Comparison of ENCODE assay signal across 19 cellular contexts in the genomic region with DNA sequence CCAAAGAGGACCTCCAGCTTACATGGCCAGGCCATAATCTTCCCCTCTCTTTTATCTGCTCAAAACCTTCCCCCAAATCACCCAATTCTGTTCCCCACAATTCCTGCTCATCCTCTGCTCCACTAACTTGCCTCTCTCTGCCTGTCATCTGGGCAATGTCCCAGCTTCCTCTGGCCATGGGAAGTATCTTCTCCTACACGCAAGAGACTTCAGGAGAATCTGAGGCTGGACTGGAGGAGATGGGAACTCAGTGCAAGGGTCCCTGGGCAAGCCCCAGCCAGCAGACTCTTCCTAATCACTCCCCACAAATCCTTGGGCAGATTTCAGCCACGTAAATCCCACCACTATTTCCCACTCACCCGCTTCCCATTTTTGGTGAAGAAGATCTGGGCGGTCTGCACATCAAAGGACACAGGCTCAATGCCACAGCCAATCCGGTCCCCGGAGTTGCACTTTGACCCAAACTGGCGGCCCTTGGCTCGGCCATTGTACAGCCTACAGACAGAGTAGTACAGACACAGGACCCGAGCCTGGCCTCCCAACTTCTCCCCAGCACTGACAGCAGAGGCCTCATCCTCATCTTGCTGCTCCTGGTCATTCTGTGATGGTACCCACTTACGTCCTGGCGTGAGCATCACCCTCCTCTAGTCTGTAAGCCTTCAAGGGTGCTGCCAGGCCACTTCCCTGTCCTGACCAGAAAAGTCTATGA. TPM values are rescaled to one million over a fixed set of nuclear protein-coding genes. Genes with fewer than 3 reads are reported as not detected.
DNase-seq lines count a peak whose midpoint lies in the region; ATAC-seq and TF ChIP-seq lines count a peak whose summit lies in the region.
"Had no signal": no experiment of that assay in that cellular context is flagged by ENCODE, and none has a peak within 500 bp of the region (broad histone marks: within the 10 kb centered on the region; RNA-seq: fewer than 3 reads in every experiment).

No MANE protein-coding gene starts in this region.

- H3K27me3 ChIP-seq in stomach smooth muscle (ENCODE audit: control insufficient read depth in 1 of 2, insufficient read depth in 2 of 2, low read length in 2 of 2) = no peaks in the 10 kb centered on the region

- POLR2A ChIA-PET in HEK293 (lab: Yijun Ruan, JAX) = interaction anchor here (0.7 kb wide), 1 partner anchor 1903 kb away, joined by 8 read pairs; no protein-coding TSS in a partner anchor

- H3K9me3 Mint-ChIP-seq in activated T-helper 17 cell treated with anti-CD3 and anti-CD28 coated beads, Interleukin-2, amount 50 U/mL, for 72 hours = no peaks in the 10 kb centered on the region
- H3K9me3 Mint-ChIP-seq: activated B cell treated with CpG ODN at 0.5 μM for 24 hours; activated naive CD4-positive, alpha-beta T cell treated with anti-CD3 and anti-CD28 coated beads for 36 hours; memory B cell; T-cell had no signal

- H3K9me3 ChIP-seq in HEK293 (ENCODE audit: control insufficient read depth, insufficient read depth, low read depth, low read length) = no peaks in the 10 kb centered on the region
- no peaks in the 10 kb centered on the region for H3K9me3 ChIP-seq in stomach smooth muscle (ENCODE audit: control insufficient read depth in 2 of 2, low read length in 2 of 2)

- H3K9ac ChIP-seq in stomach smooth muscle (ENCODE audit: low read length in 2 of 2) = no peak overlapping the region

- peaks cover 77% of the 10 kb centered on the region for H3K36me3 Mint-ChIP-seq in activated T-helper 17 cell treated with anti-CD3 and anti-CD28 coated beads, Interleukin-2, amount 50 U/mL, for 72 hours (ENCODE audit: low read depth)

- H3K27me3 Mint-ChIP-seq in activated T-helper 17 cell treated with anti-CD3 and anti-CD28 coated beads, Interleukin-2, amount 50 U/mL, for 72 hours = no peaks in the 10 kb centered on the region
- H3K27me3 Mint-ChIP-seq: activated B cell treated with CpG ODN at 0.5 μM for 24 hours, memory B cell, T-cell had no signal

- CTCF ChIA-PET in HEK293 (lab: Yijun Ruan, JAX) = interaction anchor here (1.2 to 7.0 kb wide), 2 partner anchors 9 kb away, joined by 8 to 78 read pairs; no protein-coding TSS in a partner anchor

- H3K4me3 ChIP-seq in HEK293 (ENCODE audit: low read depth, low read length) = no peak overlapping the region
- peak overlapping the region in 1 of 2 donors; percentile 40 for H3K4me3 ChIP-seq in stomach smooth muscle (ENCODE audit: low read length in 2 of 2)

- peak overlapping the region; percentile 34 for H3K27ac Mint-ChIP-seq in activated T-helper 17 cell treated with anti-CD3 and anti-CD28 coated beads, Interleukin-2, amount 50 U/mL, for 72 hours
- H3K27ac Mint-ChIP-seq: activated B cell treated with CpG ODN at 0.5 μM for 24 hours; activated naive CD4-positive, alpha-beta T cell treated with anti-CD3 and anti-CD28 coated beads for 36 hours; memory B cell; T-cell had no signal

- DNase-seq in mesenteric fat pad (ENCODE audit: low spot score) = peak; percentile 74
- DNase-seq in activated CD4-positive, alpha-beta T cell treated with anti-CD3 and anti-CD28 coated beads, Interleukin-2, amount 50 U/mL, for 48 hours = no peak
- no peak for DNase-seq in GM10266 (ENCODE audit: extremely low spot score)
- DNase-seq: activated B cell treated with CpG ODN at 0.5 μM for 24 hours; activated naive CD4-positive, alpha-beta T cell treated with anti-CD3 and anti-CD28 coated beads for 36 hours; effector memory CD4-positive, alpha-beta T cell; foreskin fibroblast; IMR-90; MV-4-11; NCI-H82; stimulated activated naive CD4-positive, alpha-beta T cell; T-cell had no signal

- H3K27ac ChIP-seq in HEK293 (ENCODE audit: extremely low read depth, low read depth, low read length) (no peak overlapping the region), stomach smooth muscle (ENCODE audit: low read length) (peak overlapping the region; percentile 49)

- ATAC-seq in activated T-helper 17 cell treated with anti-CD3 and anti-CD28 coated beads, Interleukin-2, amount 50 U/mL, for 72 hours (replicated peaks) = no peak
- ATAC-seq in GM18498 (IDR thresholded peaks at IDR 0.05; ENCODE audit: unreplicated experiment) = no peak
- ATAC-seq: HCT116, T-cell had no signal

- H3K4me1 ChIP-seq in HEK293 (ENCODE audit: control insufficient read depth, insufficient read depth, low read length) = 0 out of 2 replicates have a peak, but pooled peaks cover 2% of the 10 kb centered on the region
- peaks cover 66% of the 10 kb centered on the region for H3K4me1 ChIP-seq in stomach smooth muscle (ENCODE audit: control insufficient read depth, insufficient read depth, low read length)

- H3K4me3 Mint-ChIP-seq in activated T-helper 17 cell treated with anti-CD3 and anti-CD28 coated beads, Interleukin-2, amount 50 U/mL, for 72 hours = no peak overlapping the region
- H3K4me3 Mint-ChIP-seq: activated B cell treated with CpG ODN at 0.5 μM for 24 hours; activated naive CD4-positive, alpha-beta T cell treated with anti-CD3 and anti-CD28 coated beads for 36 hours; memory B cell; T-cell had no signal

- TF ChIP-seq CTCF in HEK293 (tag by site-specific recombination; IDR thresholded peaks at IDR 0.05) (no peak), GM10266 (IDR thresholded peaks at IDR 0.05; ENCODE audit: control insufficient read depth, insufficient read depth, low read depth, missing control alignments) (no peak)

- H3K36me3 ChIP-seq in HEK293 (ENCODE audit: control insufficient read depth in 2 of 2, insufficient read depth in 1 of 2, low read length in 2 of 2) (peaks cover 0 to 55% of the 10 kb centered on the region in 2 experiments; a peak in 2 of 3 replicates), stomach smooth muscle (ENCODE audit: control insufficient read depth in 2 of 2, insufficient read depth in 2 of 2, low read length in 2 of 2) (peaks cover 20 to 39% of the 10 kb centered on the region in 2 donors)

- H3K4me1 Mint-ChIP-seq in activated T-helper 17 cell treated with anti-CD3 and anti-CD28 coated beads, Interleukin-2, amount 50 U/mL, for 72 hours = peaks cover 24% of the 10 kb centered on the region

TF ChIP-seq in HEK293, 187 proteins besides CTCF, POLR2A, EP300 and RAD21 (continues in another document):
- TF ChIP-seq, protein P1, sequence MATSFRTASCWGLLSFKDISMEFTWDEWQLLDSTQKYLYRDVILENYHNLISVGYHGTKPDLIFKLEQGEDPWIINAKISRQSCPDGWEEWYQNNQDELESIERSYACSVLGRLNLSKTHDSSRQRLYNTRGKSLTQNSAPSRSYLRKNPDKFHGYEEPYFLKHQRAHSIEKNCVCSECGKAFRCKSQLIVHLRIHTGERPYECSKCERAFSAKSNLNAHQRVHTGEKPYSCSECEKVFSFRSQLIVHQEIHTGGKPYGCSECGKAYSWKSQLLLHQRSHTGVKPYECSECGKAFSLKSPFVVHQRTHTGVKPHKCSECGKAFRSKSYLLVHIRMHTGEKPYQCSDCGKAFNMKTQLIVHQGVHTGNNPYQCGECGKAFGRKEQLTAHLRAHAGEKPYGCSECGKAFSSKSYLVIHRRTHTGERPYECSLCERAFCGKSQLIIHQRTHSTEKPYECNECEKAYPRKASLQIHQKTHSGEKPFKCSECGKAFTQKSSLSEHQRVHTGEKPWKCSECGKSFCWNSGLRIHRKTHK (tag by site-specific recombination; IDR thresholded peaks at IDR 0.05) = no peak
- TF ChIP-seq ZNF140 (tag by site-specific recombination; IDR thresholded peaks at IDR 0.05) (0 out of 2 replicates have a peak, but pooled peaks have one; percentile 6), ZNF157 (tag by site-specific recombination; IDR thresholded peaks at IDR 0.05) (no peak)

RNA-seq across cellular contexts. Expression of a gene that starts 4.7 kb away (rescaled TPM):
- total RNA-seq in activated T-helper 17 cell treated with anti-CD3 and anti-CD28 coated beads, Interleukin-2, amount 50 U/mL, for 72 hours = 10 to 100 TPM; 25.4 to 28.8 TPM
- total RNA-seq in mesenteric fat pad = 46.2 TPM

RNA-seq across cellular contexts. Expression of a gene that starts 23.0 kb away (rescaled TPM):
- 1 to 10 TPM in 1 of 2 donors, under 1 TPM in 1; 0.45 to 6.0 TPM for total RNA-seq in activated T-helper 17 cell treated with anti-CD3 and anti-CD28 coated beads, Interleukin-2, amount 50 U/mL, for 72 hours
- total RNA-seq in mesenteric fat pad = 195 TPM
- total RNA-seq: activated B cell treated with CpG ODN at 0.5 μM for 24 hours had no signal

RNA-seq across cellular contexts. Expression of a gene that starts 24.6 kb away (rescaled TPM):
- 1 to 10 TPM in 1 of 2 donors, under 1 TPM in 1; 0.69 to 4.6 TPM for total RNA-seq in activated T-helper 17 cell treated with anti-CD3 and anti-CD28 coated beads, Interleukin-2, amount 50 U/mL, for 72 hours
- total RNA-seq in mesenteric fat pad = 210 TPM

RNA-seq across cellular contexts. Expression of a gene that starts 28.8 kb away (rescaled TPM):
- total RNA-seq in activated T-helper 17 cell treated with anti-CD3 and anti-CD28 coated beads, Interleukin-2, amount 50 U/mL, for 72 hours = 1 to 10 TPM in 1 of 2 donors, under 1 TPM in 1; 0.28 to 1.1 TPM
- not detected for total RNA-seq in mesenteric fat pad
- total RNA-seq: activated B cell treated with CpG ODN at 0.5 μM for 24 hours, RPMI7951 had no signal

Comparison
In these comparisons a context has a peak if more than half of its experiments do, and no peak if none do; other contexts are left out.
1. RNA of a gene that starts 23.0 kb away (total RNA-seq): 195 TPM in mesenteric fat pad (single experiment); 0.45 to 6.0 TPM in activated T-helper 17 cell treated with anti-CD3 and anti-CD28 coated beads, Interleukin-2, amount 50 U/mL, for 72 hours; every median in the first group is over 10 times any median in the second.
2. RNA of a gene that starts 24.6 kb away (total RNA-seq): 210 TPM in mesenteric fat pad (single experiment); 0.69 to 4.6 TPM in activated T-helper 17 cell treated with anti-CD3 and anti-CD28 coated beads, Interleukin-2, amount 50 U/mL, for 72 hours; every median in the first group is over 10 times any median in the second.